In genomic region chr12:31929140-31929526, GRCh38 we compare ENCODE assay signal across 14 cellular contexts. TPM values are rescaled to one million over a fixed set of nuclear protein-coding genes. Genes with fewer than 3 reads are reported as not detected.
DNase-seq lines count a peak whose midpoint lies in the region; ATAC-seq and TF ChIP-seq lines count a peak whose summit lies in the region.
"Had no signal": no experiment of that assay in that cellular context is flagged by ENCODE, and none has a peak within 500 bp of the region (broad histone marks: within the 10 kb centered on the region; RNA-seq: fewer than 3 reads in every experiment).

No MANE protein-coding gene starts in this region.

- H3K9me3 ChIP-seq in DND-41 (ENCODE audit: insufficient read depth, low read length, severe bottlenecking) (peaks cover 15% of the 10 kb centered on the region), trophoblast cell (ENCODE audit: insufficient read depth, low read depth, low read length) (peaks cover 3% of the 10 kb centered on the region)
- H3K9me3 ChIP-seq: thoracic aorta had no signal

- no peak overlapping the region for H3K18ac ChIP-seq in trophoblast cell (ENCODE audit: low read length)

- H3K4me3 ChIP-seq in DND-41 (ENCODE audit: low read depth in 1 of 2, low read length in 2 of 2) (no peak overlapping the region), trophoblast cell (ENCODE audit: low read depth, low read length) (no peak overlapping the region)
- H3K4me3 ChIP-seq: thoracic aorta had no signal

- H3K4ac ChIP-seq in trophoblast cell (ENCODE audit: low read depth, low read length): no peak overlapping the region

- no peaks in the 10 kb centered on the region for H4K20me1 ChIP-seq in DND-41 (ENCODE audit: insufficient read depth, low read length)

- peaks cover 57% of the 10 kb centered on the region for H3K4me1 Mint-ChIP-seq in activated CD8-positive, alpha-beta T cell treated with anti-CD3 and anti-CD28 coated beads for 36 hours (ENCODE audit: low read depth)
- peaks cover 4% of the 10 kb centered on the region for H3K4me1 Mint-ChIP-seq in progenitor cell of endocrine pancreas (ENCODE audit: low read depth)

- H3K23ac ChIP-seq in trophoblast cell (ENCODE audit: low read length): no peak overlapping the region

- H3K79me2 ChIP-seq in DND-41 (ENCODE audit: insufficient read depth, low read length) (no peaks in the 10 kb centered on the region), trophoblast cell (ENCODE audit: control insufficient read depth, insufficient read depth, low read length, poor library complexity) (no peaks in the 10 kb centered on the region)

- H3K27me3 ChIP-seq in DND-41 (ENCODE audit: insufficient read depth, low read length, poor library complexity) (no peaks in the 10 kb centered on the region), trophoblast cell (ENCODE audit: insufficient read depth, low read length) (no peaks in the 10 kb centered on the region)

- no peak overlapping the region for H2BK120ac ChIP-seq in trophoblast cell (ENCODE audit: insufficient read depth, low read length, poor library complexity)

- CTCF ChIA-PET in activated CD8-positive, alpha-beta T cell treated with anti-CD3 and anti-CD28 coated beads for 36 hours (lab: Charles Lee): interaction anchor here (0.9 kb wide), 1 partner anchor 10 kb away, joined by 3 read pairs; no protein-coding TSS in a partner anchor

- DNase-seq in DND-41 (no peak), trophoblast cell (no peak), head of caudate nucleus (no peak), G401 (ENCODE audit: low spot score) (no peak), progenitor cell of endocrine pancreas (ENCODE audit: low spot score, unreplicated experiment) (no peak)
- peak; percentile 34 for DNase-seq in activated CD8-positive, alpha-beta T cell treated with anti-CD3 and anti-CD28 coated beads for 36 hours
- DNase-seq: anterior cingulate cortex, NCI-H146, SHP77 treated with DMSO at 0.1 percent for 48 hours had no signal

- ATAC-seq in DND-41 (ENCODE audit: insufficient read depth, low read depth): no peak
- ATAC-seq in HG02759 (IDR thresholded peaks at IDR 0.05; ENCODE audit: unreplicated experiment): peak; percentile 30
- peak; percentile 37 for ATAC-seq in activated CD8-positive, alpha-beta T cell treated with anti-CD3 and anti-CD28 coated beads for 36 hours
- no peak for ATAC-seq in GM19452 (IDR thresholded peaks at IDR 0.05; ENCODE audit: unreplicated experiment)
- ATAC-seq: WTC11 had no signal

- TF ChIP-seq CTCF in DND-41 (IDR thresholded peaks at IDR 0.05; ENCODE audit: borderline replicate concordance, extremely low read depth, low read length, poor library complexity, severe bottlenecking) (no peak), progenitor cell of endocrine pancreas (IDR thresholded peaks at IDR 0.05; ENCODE audit: unreplicated experiment) (no peak)
- no peak for TF ChIP-seq CTCF in activated CD8-positive, alpha-beta T cell treated with anti-CD3 and anti-CD28 coated beads for 36 hours (IDR thresholded peaks at IDR 0.05)

- H3K9ac ChIP-seq in DND-41 (ENCODE audit: low read depth, low read length) (no peak overlapping the region), trophoblast cell (ENCODE audit: low read length) (no peak overlapping the region)

- H4K91ac ChIP-seq in trophoblast cell (ENCODE audit: low read depth, low read length): no peak overlapping the region

- H2BK5ac ChIP-seq in trophoblast cell (ENCODE audit: low read depth, low read length, poor library complexity): no peak overlapping the region

- peaks cover 41% of the 10 kb centered on the region for H3K36me3 Mint-ChIP-seq in activated CD8-positive, alpha-beta T cell treated with anti-CD3 and anti-CD28 coated beads for 36 hours (ENCODE audit: low read depth)
- peaks cover 10% of the 10 kb centered on the region for H3K36me3 Mint-ChIP-seq in progenitor cell of endocrine pancreas (ENCODE audit: insufficient read depth)

- H2BK12ac ChIP-seq in trophoblast cell (ENCODE audit: low read length): peak overlapping the region; percentile 82

- H3K27ac Mint-ChIP-seq in activated CD8-positive, alpha-beta T cell treated with anti-CD3 and anti-CD28 coated beads for 36 hours: peak overlapping the region; percentile 98
- H3K27ac Mint-ChIP-seq in progenitor cell of endocrine pancreas: no peak overlapping the region

- no peak overlapping the region for H4K8ac ChIP-seq in trophoblast cell (ENCODE audit: low read depth, low read length)

- H3K4me1 ChIP-seq in DND-41 (ENCODE audit: insufficient read depth, low read length): peaks cover 31% of the 10 kb centered on the region
- peaks cover 0 to 4% of the 10 kb centered on the region in 2 experiments for H3K4me1 ChIP-seq in trophoblast cell (ENCODE audit: control insufficient read depth in 1 of 2, insufficient read depth in 2 of 2, low read length in 2 of 2)

- no peaks in the 10 kb centered on the region for H3K79me1 ChIP-seq in trophoblast cell (ENCODE audit: low read length)

- peaks cover 36% of the 10 kb centered on the region for H3K9me3 Mint-ChIP-seq in activated CD8-positive, alpha-beta T cell treated with anti-CD3 and anti-CD28 coated beads for 36 hours
- peaks cover 36% of the 10 kb centered on the region for H3K9me3 Mint-ChIP-seq in progenitor cell of endocrine pancreas (ENCODE audit: low read depth)

- no peaks in the 10 kb centered on the region for H3K27me3 Mint-ChIP-seq in activated CD8-positive, alpha-beta T cell treated with anti-CD3 and anti-CD28 coated beads for 36 hours
- no peaks in the 10 kb centered on the region for H3K27me3 Mint-ChIP-seq in progenitor cell of endocrine pancreas

- no peak overlapping the region for H2AK5ac ChIP-seq in trophoblast cell (ENCODE audit: low read length)

- H3K14ac ChIP-seq in trophoblast cell (ENCODE audit: low read length): no peak overlapping the region

- peak overlapping the region; percentile 75 for H3K4me3 Mint-ChIP-seq in activated CD8-positive, alpha-beta T cell treated with anti-CD3 and anti-CD28 coated beads for 36 hours
- no peak overlapping the region for H3K4me3 Mint-ChIP-seq in progenitor cell of endocrine pancreas (ENCODE audit: low read depth)
- H3K4me3 Mint-ChIP-seq: WTC11 had no signal

- WGBS in trophoblast cell (ENCODE audit: extremely low coverage, insufficient coverage, insufficient read length): no CpG with 5 or more reads among the region's 4 CpGs

- H2AFZ ChIP-seq in DND-41 (ENCODE audit: low read depth, low read length) (peak overlapping the region; percentile 22; the same call in 1 of the 2 replicates), trophoblast cell (ENCODE audit: insufficient read depth, low read length, poor library complexity) (no peak overlapping the region)

- POLR2A ChIA-PET in activated CD8-positive, alpha-beta T cell treated with anti-CD3 and anti-CD28 coated beads for 36 hours (lab: Charles Lee): interaction anchor here (1.0 to 1.4 kb wide), 4 partner anchors 11 to 30 kb away, joined by 3 to 4 read pairs (median 3); partner anchors contain the start of gene RESF1

- in situ Hi-C loops in G401 (cut with HindIII; ENCODE audit: low sequenced_read_pairs): no loop called here

- intact Hi-C loops in activated CD8-positive, alpha-beta T cell treated with anti-CD3 and anti-CD28 coated beads for 36 hours (cut with micrococcal nuclease): no loop called here
- intact Hi-C loops in head of caudate nucleus (cut with DNase I): no loop called here

- H4K12ac ChIP-seq in trophoblast cell (ENCODE audit: low read depth, low read length): no peak overlapping the region

- H3K36me3 ChIP-seq in DND-41 (ENCODE audit: insufficient read depth, low read length) (no peaks in the 10 kb centered on the region), trophoblast cell (ENCODE audit: control insufficient read depth in 1 of 2, insufficient read depth in 2 of 2, low read length in 2 of 2) (no peaks in the 10 kb centered on the region)
- H3K36me3 ChIP-seq: thoracic aorta had no signal

- H3K4me2 ChIP-seq in DND-41 (ENCODE audit: insufficient read depth, low read length): no peak overlapping the region
- no peak overlapping the region for H3K4me2 ChIP-seq in trophoblast cell (ENCODE audit: low read length)

- 0 out of 2 replicates have a peak overlapping the region, but pooled peaks have one; percentile 13 for H3K27ac ChIP-seq in DND-41 (ENCODE audit: low read length)
- H3K27ac ChIP-seq in trophoblast cell (ENCODE audit: low read depth, low read length): no peak overlapping the region
- H3K27ac ChIP-seq: C4-2B, thoracic aorta had no signal

RNA-seq across cellular contexts. Expression of gene RESF1, which starts 30.1 kb away (rescaled TPM):
- total RNA-seq in activated CD8-positive, alpha-beta T cell treated with anti-CD3 and anti-CD28 coated beads for 36 hours: 10 to 100 TPM; 70.8 to 83.3 TPM
- polyA plus RNA-seq in trophoblast cell (2013): 38.8 and 41.7 TPM in 2 replicates
- 6.2 and 9.3 TPM in 2 replicates for total RNA-seq in G401 (2014; rRNA removed; shearing (Covaris generic))
- 270 and 287 TPM in 2 replicates for total RNA-seq in progenitor cell of endocrine pancreas

Comparison
In these comparisons a context has a peak if more than half of its experiments do, and no peak if none do; other contexts are left out.
1. ATAC-seq: peak in HG02759 (single experiment) and activated CD8-positive, alpha-beta T cell treated with anti-CD3 and anti-CD28 coated beads for 36 hours (single experiment); none in DND-41 (single experiment) and GM19452 (single experiment).